Comparison of ENCODE assay signal across 10 cellular contexts in the genomic region with DNA sequence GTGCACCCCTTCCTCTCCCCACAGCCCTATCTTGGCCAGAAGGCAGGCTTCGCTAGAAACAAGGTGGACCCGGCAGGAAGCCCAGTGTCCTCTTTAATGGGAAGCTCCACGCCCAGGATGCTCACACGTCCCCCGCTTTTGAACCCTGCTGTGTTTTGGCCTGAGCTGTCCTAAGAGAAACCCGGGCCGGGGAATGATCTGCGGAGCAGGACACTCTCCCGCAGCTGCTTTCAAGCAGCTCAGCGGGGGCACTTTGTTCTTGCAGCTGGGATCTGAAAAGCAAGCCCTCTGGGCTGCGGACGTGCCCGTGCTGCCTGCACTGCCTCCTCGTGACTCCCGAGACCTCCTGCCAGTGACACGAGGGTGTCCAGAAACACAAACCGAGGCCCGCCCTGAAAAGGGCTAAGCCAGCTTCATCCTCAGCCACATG. TPM values are rescaled to one million over a fixed set of nuclear protein-coding genes. Genes with fewer than 3 reads are reported as not detected.
DNase-seq lines count a peak whose midpoint lies in the region; ATAC-seq, FAIRE-seq and TF ChIP-seq lines count a peak whose summit lies in the region.
"Had no signal": no experiment of that assay in that cellular context is flagged by ENCODE, and none has a peak within 500 bp of the region (broad histone marks: within the 10 kb centered on the region; RNA-seq: fewer than 3 reads in every experiment).

No MANE protein-coding gene starts in this region.

- H3K27me3 ChIP-seq in HUES6 (ENCODE audit: control insufficient read depth, insufficient read depth, low read length) (no peaks in the 10 kb centered on the region), left ventricle myocardium inferior (ENCODE audit: low read depth) (no peaks in the 10 kb centered on the region), small intestine (ENCODE audit: control insufficient read depth in 2 of 2, insufficient read depth in 2 of 2, low read length in 2 of 2) (no peaks in the 10 kb centered on the region)
- H3K27me3 ChIP-seq: esophagus squamous epithelium had no signal

- FAIRE-seq in small intestine (lab: Jason Lieb, UNC) (no peak), kidney (lab: Jason Lieb, UNC) (no peak)

- H3K9me3 ChIP-seq in HUES6 (ENCODE audit: control insufficient read depth, insufficient read depth, low read depth, low read length) = peaks cover 9% of the 10 kb centered on the region
- peaks cover 5% of the 10 kb centered on the region for H3K9me3 ChIP-seq in left ventricle myocardium inferior (replicated peaks)
- no peaks in the 10 kb centered on the region for H3K9me3 ChIP-seq in small intestine (ENCODE audit: control insufficient read depth, low read depth)
- H3K9me3 ChIP-seq in kidney (ENCODE audit: control insufficient read depth in 1 of 2, low read length in 2 of 2) = no peaks in the 10 kb centered on the region
- H3K9me3 ChIP-seq: esophagus squamous epithelium had no signal

- H3K27ac ChIP-seq in HUES6 (ENCODE audit: low read depth, low read length) = no peak overlapping the region
- peak overlapping the region; percentile 56 for H3K27ac ChIP-seq in angular gyrus (ENCODE audit: low read depth, low read length)
- peak overlapping the region; percentile 74 for H3K27ac ChIP-seq in left ventricle myocardium inferior (replicated peaks)
- H3K27ac ChIP-seq in small intestine (ENCODE audit: low read depth in 1 of 2, low read length in 1 of 2) = no peak overlapping the region
- H3K27ac ChIP-seq in kidney (ENCODE audit: low read depth in 2 of 2, low read length in 2 of 2) = no peak overlapping the region

- DNase-seq in left ventricle myocardium inferior (peak; percentile 47), retina (peak; percentile 88), small intestine (no peak), kidney (no peak)
- DNase-seq: esophagus squamous epithelium, NCI-H446 treated with DMSO at 0.1 percent for 48 hours had no signal

- no peak overlapping the region for H3K4me3 ChIP-seq in HUES6 (ENCODE audit: low read depth, low read length)
- peak overlapping the region; percentile 21 for H3K4me3 ChIP-seq in left ventricle myocardium inferior
- H3K4me3 ChIP-seq in small intestine (ENCODE audit: low read depth in 1 of 2, low read length in 2 of 2) = no peak overlapping the region
- H3K4me3 ChIP-seq in kidney (ENCODE audit: low read length in 2 of 2) = no peak overlapping the region
- H3K4me3 ChIP-seq: esophagus squamous epithelium had no signal

- WGBS in small intestine, 3 donors = 59 to 86% (median 67%) methylated on average over 18 of the region's 18 CpGs

- ATAC-seq in HG02623 (IDR thresholded peaks at IDR 0.05; ENCODE audit: unreplicated experiment) = no peak
- no peak for ATAC-seq in HG03135 (IDR thresholded peaks at IDR 0.05; ENCODE audit: unreplicated experiment)

- H3K9ac ChIP-seq in HUES6 (ENCODE audit: low read length) = peak overlapping the region; percentile 41
- no peak overlapping the region for H3K9ac ChIP-seq in kidney (ENCODE audit: low read length in 2 of 2)

- H3K36me3 ChIP-seq in HUES6 (ENCODE audit: control insufficient read depth, insufficient read depth, low read length) (no peaks in the 10 kb centered on the region), left ventricle myocardium inferior (no peaks in the 10 kb centered on the region), small intestine (ENCODE audit: control insufficient read depth in 2 of 2, insufficient read depth in 2 of 2, low read length in 2 of 2) (no peaks in the 10 kb centered on the region), kidney (ENCODE audit: control insufficient read depth in 1 of 2, insufficient read depth in 2 of 2, low read length in 2 of 2) (no peaks in the 10 kb centered on the region)
- H3K36me3 ChIP-seq: esophagus squamous epithelium had no signal

- intact Hi-C loops in left ventricle myocardium inferior (cut with micrococcal nuclease) = no loop called here
- intact Hi-C loops in kidney (cut with DNase I) = no loop called here

- H3K4me1 ChIP-seq in HUES6 (ENCODE audit: control insufficient read depth, insufficient read depth, low read length) = peaks cover 35% of the 10 kb centered on the region
- peaks cover 35% of the 10 kb centered on the region for H3K4me1 ChIP-seq in left ventricle myocardium inferior
- H3K4me1 ChIP-seq in small intestine (ENCODE audit: control insufficient read depth in 2 of 2, insufficient read depth in 1 of 2, low read depth in 1 of 2, low read length in 1 of 2) = peaks cover 3 to 7% of the 10 kb centered on the region in 2 donors
- H3K4me1 ChIP-seq in kidney (ENCODE audit: control insufficient read depth in 1 of 2, insufficient read depth in 1 of 2, low read depth in 1 of 2, low read length in 2 of 2) = peaks cover 0 to 3% of the 10 kb centered on the region in 2 donors

- no peak for TF ChIP-seq CTCF in left ventricle myocardium inferior (IDR thresholded peaks at IDR 0.05; ENCODE audit: borderline replicate concordance)
- TF ChIP-seq CTCF in kidney (IDR thresholded peaks at IDR 0.05; ENCODE audit: borderline replicate concordance, extremely low read depth, insufficient read depth) = no peak

RNA-seq across cellular contexts. Expression of a gene that starts 30.0 kb away (rescaled TPM):
- total RNA-seq in left ventricle myocardium inferior = 11.1 TPM
- 100 to 1,000 TPM in 2 of 3 donors, 10 to 100 TPM in 1; 41.9 to 230 (median 181) TPM for polyA plus RNA-seq in small intestine
- total RNA-seq in kidney = 13.2 TPM
- polyA plus RNA-seq in kidney (ENCODE audit: insufficient read depth, low read depth, low replicate concordance) = 12.3 TPM

Comparison
In these comparisons a context has a peak if more than half of its experiments do, and no peak if none do; other contexts are left out.
1. H3K27ac ChIP-seq: peak in angular gyrus (single experiment) and left ventricle myocardium inferior (single experiment); none in HUES6 (single experiment), small intestine (0 of 2) and kidney (0 of 2).
2. DNase-seq: peak in left ventricle myocardium inferior (single experiment) and retina (single experiment); none in small intestine (single experiment) and kidney (single experiment).